Comparison of ENCODE assay signal across 8 cellular contexts in genomic region chr16:48231675-48232214, GRCh38. TPM values are rescaled to one million over a fixed set of nuclear protein-coding genes. Genes with fewer than 3 reads are reported as not detected.
A peak's percentile ranks its signal among the peaks of the same experiment; 100 is the strongest.
DNase-seq lines count a peak whose midpoint lies in the region; ATAC-seq and TF ChIP-seq lines count a peak whose summit lies in the region.

No MANE protein-coding gene starts in this region.

- in situ Hi-C loops in transverse colon (cut with MboI; ENCODE audit: low pct_ligation_motif_present in 1 of 4, low pct_unique_long_range_greater_than_20kb in 1 of 4, low sequenced_read_pairs in 3 of 4) = loop anchor here in 1 of 4 donors (25.0 kb wide), 1 partner anchor 406 kb away; no protein-coding TSS in a partner anchor

- peaks cover 18% of the 10 kb centered on the region for H3K27me3 Mint-ChIP-seq in activated T-helper 17 cell treated with anti-CD3 and anti-CD28 coated beads, Interleukin-2, amount 50 U/mL, for 72 hours

- H3K27me3 ChIP-seq in DOHH2 (ENCODE audit: control insufficient read depth, low read length) = 0 out of 2 replicates have a peak, but pooled peaks cover 2% of the 10 kb centered on the region
- H3K27me3 ChIP-seq in transverse colon = no peaks in the 10 kb centered on the region

- peak; percentile 54 for ATAC-seq in GM21447 (IDR thresholded peaks at IDR 0.05; ENCODE audit: unreplicated experiment)
- peak; percentile 88 for ATAC-seq in activated T-helper 17 cell treated with anti-CD3 and anti-CD28 coated beads, Interleukin-2, amount 50 U/mL, for 72 hours (replicated peaks)

- H3K27ac Mint-ChIP-seq in activated T-helper 17 cell treated with anti-CD3 and anti-CD28 coated beads, Interleukin-2, amount 50 U/mL, for 72 hours = peak overlapping the region; percentile 59

- no peaks in the 10 kb centered on the region for H3F3A ChIP-seq in DOHH2 (ENCODE audit: control insufficient read depth, insufficient read depth)

- H3K36me3 ChIP-seq in DOHH2 (ENCODE audit: control insufficient read depth, low read length) (no peaks in the 10 kb centered on the region), transverse colon (no peaks in the 10 kb centered on the region)

- no peaks in the 10 kb centered on the region for H3K79me2 ChIP-seq in DOHH2 (ENCODE audit: control insufficient read depth, low read length)

- no peak overlapping the region for H3K4me3 ChIP-seq in DOHH2 (ENCODE audit: low read length)
- H3K4me3 ChIP-seq in transverse colon = no peak overlapping the region

- H3K9me3 Mint-ChIP-seq in activated T-helper 17 cell treated with anti-CD3 and anti-CD28 coated beads, Interleukin-2, amount 50 U/mL, for 72 hours = no peaks in the 10 kb centered on the region

- no peak for TF ChIP-seq EP300 in transverse colon (IDR thresholded peaks at IDR 0.05; ENCODE audit: low read depth)

- H3K4me3 Mint-ChIP-seq in activated T-helper 17 cell treated with anti-CD3 and anti-CD28 coated beads, Interleukin-2, amount 50 U/mL, for 72 hours = peak overlapping the region; percentile 47

- H3K9me2 ChIP-seq in DOHH2 (replicated peaks; ENCODE audit: control insufficient read depth, low read length) = no peaks in the 10 kb centered on the region

- 62 to 63% methylated on average over 7 to 9 of the region's 9 CpGs for WGBS in transverse colon (ENCODE audit: low coverage in 1 of 2), 2 donors

- TF ChIP-seq CTCF in DOHH2 (IDR thresholded peaks at IDR 0.05; ENCODE audit: low read depth, low read length, poor library complexity, severe bottlenecking) (peak; percentile 55), transverse colon (IDR thresholded peaks at IDR 0.05) (peak in 2 of 5 experiments; percentile 11 to 29)

- H3K4me1 Mint-ChIP-seq in activated T-helper 17 cell treated with anti-CD3 and anti-CD28 coated beads, Interleukin-2, amount 50 U/mL, for 72 hours = peaks cover 8% of the 10 kb centered on the region

- H3K4me2 ChIP-seq in DOHH2 (ENCODE audit: low read length) = no peak overlapping the region

- peak; percentile 60 for DNase-seq in NAMALWA (ENCODE audit: low spot score)
- peak; percentile 70 for DNase-seq in iPS-NIHi7 (ENCODE audit: extremely low spot score)
- peak; percentile 30 for DNase-seq in transverse colon
- DNase-seq in NCI-H345 treated with DMSO at 0.1 percent for 48 hours (lab: John Stamatoyannopoulos, UW; ENCODE audit: unreplicated experiment) = no peak
- no peak for DNase-seq in T-helper 9 cell

- H3K4me1 ChIP-seq in DOHH2 (ENCODE audit: control insufficient read depth, low read length) (no peaks in the 10 kb centered on the region), transverse colon (peaks cover 0 to 9% (median 4%) of the 10 kb centered on the region in 4 donors)

- no peaks in the 10 kb centered on the region for H3K36me3 Mint-ChIP-seq in activated T-helper 17 cell treated with anti-CD3 and anti-CD28 coated beads, Interleukin-2, amount 50 U/mL, for 72 hours (ENCODE audit: low read depth)

- H3K27ac ChIP-seq in DOHH2 (ENCODE audit: low read depth, low read length) = no peak overlapping the region
- H3K27ac ChIP-seq in transverse colon = no peak overlapping the region

- TF ChIP-seq POLR2A in transverse colon (IDR thresholded peaks at IDR 0.05) = no peak

- intact Hi-C loops in transverse colon (cut with DNase I; ENCODE audit: low total_unique reads) = no loop called here

- H3K9me3 ChIP-seq in DOHH2 (ENCODE audit: control insufficient read depth, insufficient read depth, low read length) (no peaks in the 10 kb centered on the region), transverse colon (no peaks in the 10 kb centered on the region)

- no peaks in the 10 kb centered on the region for H4K20me1 ChIP-seq in DOHH2 (ENCODE audit: control insufficient read depth, insufficient read depth, low read depth, low read length)

RNA-seq across cellular contexts. Expression of gene LONP2, which starts 12.4 kb away (rescaled TPM):
- total RNA-seq in activated T-helper 17 cell treated with anti-CD3 and anti-CD28 coated beads, Interleukin-2, amount 50 U/mL, for 72 hours = 10 to 100 TPM; 49.7 to 60.6 TPM
- 100 to 1,000 TPM in 1 of 4 donors, 10 to 100 TPM in 3; 51.3 to 104 (median 65.3) TPM for total RNA-seq in transverse colon

RNA-seq across cellular contexts. Expression of gene ABCC11, which starts 15.6 kb away (rescaled TPM):
- total RNA-seq in activated T-helper 17 cell treated with anti-CD3 and anti-CD28 coated beads, Interleukin-2, amount 50 U/mL, for 72 hours = under 1 TPM; 0.19 to 0.24 TPM
- 10 to 100 TPM in 1 of 4 donors, under 1 TPM in 2, not detected in 1; 0.16 to 10.7 (median 0.27) TPM for total RNA-seq in transverse colon

Comparison
In these comparisons a context has a peak if more than half of its experiments do, and no peak if none do; other contexts are left out.
1. DNase-seq: peak in NAMALWA (single experiment), iPS-NIHi7 (single experiment) and transverse colon (single experiment); none in NCI-H345 treated with DMSO at 0.1 percent for 48 hours (single experiment) and T-helper 9 cell (single experiment).